Comparison of ENCODE assay signal across 1 cellular context in genomic region chr19:11530432-11530831, GRCh38.
TF ChIP-seq lines count a peak whose summit lies in the region.

No MANE protein-coding gene starts in this region.

TF ChIP-seq in endothelial cell of umbilical vein, 7 proteins besides CTCF, POLR2A, EP300 and RAD21 (continued from another document):
- TF ChIP-seq POLR2AphosphoS5 (IDR thresholded peaks at IDR 0.05; ENCODE audit: insufficient read depth, low read depth, low read length) = no peak
- TF ChIP-seq JUN (IDR thresholded peaks at IDR 0.05; ENCODE audit: borderline replicate concordance, insufficient read depth, insufficient read length, low read depth) = no peak
